ENCODE assay signal across 7 cellular contexts in the genomic region with DNA sequence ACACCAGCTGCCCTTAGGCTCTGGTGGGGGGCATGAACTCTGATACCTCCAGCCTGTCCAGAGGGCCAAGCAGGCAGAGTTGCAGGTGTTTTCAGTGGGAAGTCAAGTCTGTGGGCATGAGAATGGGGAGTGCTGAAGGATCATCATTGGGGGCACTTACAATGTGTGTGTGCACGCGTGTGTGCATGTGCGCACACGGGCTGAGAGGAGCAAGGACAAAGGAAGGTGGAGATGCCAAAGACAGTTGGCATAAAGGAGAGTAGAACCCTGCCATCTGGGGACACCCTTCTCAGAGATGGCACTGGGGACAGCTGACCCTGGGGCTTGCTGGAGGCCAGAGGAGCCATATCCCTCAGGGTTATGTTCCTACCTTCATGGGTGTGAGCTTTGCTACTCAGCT.
"Had no signal": no experiment of that assay in that cellular context is flagged by ENCODE, and none has a peak within 500 bp of the region (broad histone marks: within the 10 kb centered on the region; RNA-seq: fewer than 3 reads in every experiment).

No MANE protein-coding gene starts in this region.

- H2AFZ ChIP-seq: GM23338 had no signal

- H3K4me3 Mint-ChIP-seq: GM23338, H9 had no signal

- H3K4me1 Mint-ChIP-seq: GM23338, H9 had no signal

- H3K4me2 ChIP-seq: GM23338 had no signal

- FAIRE-seq: H1, H54, K562 had no signal

- H3K27ac Mint-ChIP-seq: GM23338, H9 had no signal

- DNase-seq: H9, HCEC 1CT, IMR-90 had no signal

- ATAC-seq: GM23338, K562 had no signal

- H3K9me3 Mint-ChIP-seq: H9 had no signal

- H3K4me3 ChIP-seq: GM23338, K562 had no signal
